Comparison of ENCODE assay signal across 17 cellular contexts in genomic region chr4:48451656-48452055, GRCh38. TPM values are rescaled to one million over a fixed set of nuclear protein-coding genes. Genes with fewer than 3 reads are reported as not detected.
"Had no signal": no experiment of that assay in that cellular context is flagged by ENCODE, and none has a peak within 500 bp of the region (broad histone marks: within the 10 kb centered on the region; RNA-seq: fewer than 3 reads in every experiment).

No MANE protein-coding gene starts in this region.

RNA-seq across cellular contexts. Expression of gene SLC10A4, which starts 31.5 kb away (rescaled TPM):
- total RNA-seq: dermis blood vessel endothelial cell, endothelial cell of umbilical vein, esophagus mucosa, left ventricle myocardium superior, mesenteric fat pad, myocyte had no signal

RNA-seq across cellular contexts. Expression of gene ZAR1, which starts 38.4 kb away (rescaled TPM):
- total RNA-seq: dermis blood vessel endothelial cell, endothelial cell of umbilical vein, esophagus mucosa, esophagus squamous epithelium, gastrocnemius medialis, glomerular endothelial cell, heart right ventricle, kidney epithelial cell, left cardiac atrium, left ventricle myocardium superior, lower leg skin, lower lobe of right lung, lung microvascular endothelial cell, mesenteric fat pad, mucosa of descending colon, myocyte had no signal
- polyA plus RNA-seq: endothelial cell of umbilical vein, heart right ventricle, keratinocyte had no signal
